In genomic region chr17:81365148-81365600, GRCh38 we compare ENCODE assay signal across 8 cellular contexts. TPM values are rescaled to one million over a fixed set of nuclear protein-coding genes. Genes with fewer than 3 reads are reported as not detected.
DNase-seq lines count a peak whose midpoint lies in the region; ATAC-seq, FAIRE-seq and TF ChIP-seq lines count a peak whose summit lies in the region.

No MANE protein-coding gene starts in this region.

- H3K36me3 ChIP-seq in HEK293 (ENCODE audit: control insufficient read depth in 2 of 2, insufficient read depth in 1 of 2, low read length in 2 of 2) (no peaks in the 10 kb centered on the region), astrocyte (ENCODE audit: insufficient read depth, low read length) (no peaks in the 10 kb centered on the region)

- no peaks in the 10 kb centered on the region for H3K9me3 Mint-ChIP-seq in astrocyte (ENCODE audit: unreplicated experiment)
- no peaks in the 10 kb centered on the region for H3K9me3 Mint-ChIP-seq in stimulated activated effector memory CD8-positive, alpha-beta T cell treated with anti-CD3 and anti-CD28 coated beads, Interleukin-12 subunit alpha, Interleukin-12 subunit beta, amount 100 ng/mL, for 72 hours

- H3K27ac Mint-ChIP-seq in astrocyte (ENCODE audit: unreplicated experiment): no peak overlapping the region
- H3K27ac Mint-ChIP-seq in stimulated activated effector memory CD8-positive, alpha-beta T cell treated with anti-CD3 and anti-CD28 coated beads, Interleukin-12 subunit alpha, Interleukin-12 subunit beta, amount 100 ng/mL, for 72 hours: peak overlapping the region; percentile 73

- peaks cover 36% of the 10 kb centered on the region for H3K27me3 Mint-ChIP-seq in astrocyte (ENCODE audit: low read depth, unreplicated experiment)

- no peaks in the 10 kb centered on the region for H3K36me3 Mint-ChIP-seq in astrocyte (ENCODE audit: low read depth, unreplicated experiment)
- no peaks in the 10 kb centered on the region for H3K36me3 Mint-ChIP-seq in stimulated activated effector memory CD8-positive, alpha-beta T cell treated with anti-CD3 and anti-CD28 coated beads, Interleukin-12 subunit alpha, Interleukin-12 subunit beta, amount 100 ng/mL, for 72 hours

- H3K27ac ChIP-seq in HEK293 (ENCODE audit: extremely low read depth, low read depth, low read length): 0 out of 2 replicates have a peak overlapping the region, but pooled peaks have one; percentile 30
- H3K27ac ChIP-seq in astrocyte (ENCODE audit: low read depth, low read length): peak overlapping the region; percentile 16

- CTCF ChIA-PET in AG04449 (lab: Yijun Ruan, JAX) (interaction anchor here (1.0 to 3.1 kb wide), 6 partner anchors 8 to 119 kb away, joined by 3 to 9 read pairs (median 4); no protein-coding TSS in a partner anchor), HEK293 (lab: Yijun Ruan, JAX) (interaction anchor here (0.6 to 1.0 kb wide), 2 partner anchors 120 to 371 kb away, joined by 3 read pairs; no protein-coding TSS in a partner anchor)

- DNase-seq in AG04449 (ENCODE audit: low read depth, low spot score) (no peak), astrocyte (ENCODE audit: low read depth) (peak; percentile 72), iPS-NIHi7 (ENCODE audit: extremely low spot score) (peak; percentile 48), germinal center (ENCODE audit: low spot score) (no peak), NCI-H128 (lab: John Stamatoyannopoulos, UW; ENCODE audit: unreplicated experiment) (no peak)
- DNase-seq in stimulated activated effector memory CD8-positive, alpha-beta T cell treated with anti-CD3 and anti-CD28 coated beads, Interleukin-12 subunit alpha, Interleukin-12 subunit beta, amount 100 ng/mL, for 72 hours (ENCODE audit: low spot score in 2 of 2): no peak

- TF ChIP-seq CTCF in AG04449 (IDR thresholded peaks at IDR 0.05; ENCODE audit: insufficient read depth, low read length, missing control alignments) (no peak), HEK293 (tag by site-specific recombination; IDR thresholded peaks at IDR 0.05) (no peak), astrocyte (IDR thresholded peaks at IDR 0.05; ENCODE audit: insufficient read depth, low read depth, low read length) (no peak)

- POLR2A ChIA-PET in AG04449 (lab: Yijun Ruan, JAX) (interaction anchor here (0.6 to 1.1 kb wide), 3 partner anchors 8 to 347 kb away, joined by 3 to 4 read pairs (median 3); partner anchors contain the start of gene BAHCC1), HEK293 (lab: Yijun Ruan, JAX) (interaction anchor here (0.7 to 2.0 kb wide), 5 partner anchors 32 to 70 kb away, joined by 3 to 13 read pairs (median 3); partner anchors contain the start of gene SLC38A10)

- H3K79me2 ChIP-seq in astrocyte (ENCODE audit: insufficient read depth, low read length): no peaks in the 10 kb centered on the region

- H3K9me3 ChIP-seq in HEK293 (ENCODE audit: control insufficient read depth, insufficient read depth, low read depth, low read length) (no peaks in the 10 kb centered on the region), astrocyte (ENCODE audit: insufficient read depth, low read depth, low read length) (no peaks in the 10 kb centered on the region)

- peak overlapping the region; percentile 83 for H3K4me2 ChIP-seq in astrocyte (ENCODE audit: low read length)

- H3K4me1 Mint-ChIP-seq in astrocyte (ENCODE audit: low read depth, unreplicated experiment): peaks cover 6% of the 10 kb centered on the region
- peaks cover 23% of the 10 kb centered on the region for H3K4me1 Mint-ChIP-seq in stimulated activated effector memory CD8-positive, alpha-beta T cell treated with anti-CD3 and anti-CD28 coated beads, Interleukin-12 subunit alpha, Interleukin-12 subunit beta, amount 100 ng/mL, for 72 hours

- peak overlapping the region; percentile 71 for H2AFZ ChIP-seq in astrocyte (ENCODE audit: low read depth, low read length)

- H3K4me3 ChIP-seq in AG04449 (ENCODE audit: low read depth, low read length): peak overlapping the region; percentile 51
- no peak overlapping the region for H3K4me3 ChIP-seq in HEK293 (ENCODE audit: low read depth, low read length)
- H3K4me3 ChIP-seq in astrocyte (ENCODE audit: insufficient read depth, low read depth, low read length): peak overlapping the region; percentile 32

- no peak overlapping the region for H3K4me3 Mint-ChIP-seq in astrocyte (ENCODE audit: unreplicated experiment)
- peak overlapping the region; percentile 75 for H3K4me3 Mint-ChIP-seq in stimulated activated effector memory CD8-positive, alpha-beta T cell treated with anti-CD3 and anti-CD28 coated beads, Interleukin-12 subunit alpha, Interleukin-12 subunit beta, amount 100 ng/mL, for 72 hours

- H4K20me1 ChIP-seq in astrocyte (ENCODE audit: insufficient read depth, low read length): peaks cover 10% of the 10 kb centered on the region

- H3K4me1 ChIP-seq in HEK293 (ENCODE audit: control insufficient read depth, insufficient read depth, low read length) (peaks cover 4% of the 10 kb centered on the region; the same call in 1 of the 2 replicates), astrocyte (ENCODE audit: insufficient read depth, low read length) (peaks cover 22% of the 10 kb centered on the region)

- peak; percentile 77 for ATAC-seq in stimulated activated effector memory CD8-positive, alpha-beta T cell treated with anti-CD3 and anti-CD28 coated beads, Interleukin-12 subunit alpha, Interleukin-12 subunit beta, amount 100 ng/mL, for 72 hours
- no peak for ATAC-seq in HG03378 (IDR thresholded peaks at IDR 0.05; ENCODE audit: unreplicated experiment)

- H3K27me3 ChIP-seq in astrocyte (ENCODE audit: insufficient read depth, low read length): peaks cover 24% of the 10 kb centered on the region

- peak; percentile 5 for FAIRE-seq in astrocyte (lab: Jason Lieb, UNC)

- H3K9ac ChIP-seq in astrocyte (ENCODE audit: low read length): peak overlapping the region; percentile 24

TF ChIP-seq in HEK293, 187 proteins besides CTCF, POLR2A, EP300 and RAD21:
- TF ChIP-seq YY2 (tag by site-specific recombination; IDR thresholded peaks at IDR 0.05) (no peak), ZBTB48 (tag by site-specific recombination; IDR thresholded peaks at IDR 0.05) (peak; percentile 37; the same call in 1 of the 2 replicates), ZNF423 (tag by site-specific recombination; IDR thresholded peaks at IDR 0.05) (peak; percentile 16; the same call in 1 of the 2 replicates), SCRT2 (tag by site-specific recombination; IDR thresholded peaks at IDR 0.05) (peak; percentile 49), SCRT1 (tag by site-specific recombination; IDR thresholded peaks at IDR 0.05; ENCODE audit: borderline replicate concordance) (peak; percentile 72; the same call in 1 of the 2 replicates), GLIS2 (tag by site-specific recombination; IDR thresholded peaks at IDR 0.05) (peak; percentile 21; the same call in 1 of the 2 replicates), ZBTB8A (tag by site-specific recombination; IDR thresholded peaks at IDR 0.05) (no peak), ZNF398 (tag by site-specific recombination; IDR thresholded peaks at IDR 0.05) (peak; percentile 38; the same call in 1 of the 2 replicates)
- TF ChIP-seq, protein P1, sequence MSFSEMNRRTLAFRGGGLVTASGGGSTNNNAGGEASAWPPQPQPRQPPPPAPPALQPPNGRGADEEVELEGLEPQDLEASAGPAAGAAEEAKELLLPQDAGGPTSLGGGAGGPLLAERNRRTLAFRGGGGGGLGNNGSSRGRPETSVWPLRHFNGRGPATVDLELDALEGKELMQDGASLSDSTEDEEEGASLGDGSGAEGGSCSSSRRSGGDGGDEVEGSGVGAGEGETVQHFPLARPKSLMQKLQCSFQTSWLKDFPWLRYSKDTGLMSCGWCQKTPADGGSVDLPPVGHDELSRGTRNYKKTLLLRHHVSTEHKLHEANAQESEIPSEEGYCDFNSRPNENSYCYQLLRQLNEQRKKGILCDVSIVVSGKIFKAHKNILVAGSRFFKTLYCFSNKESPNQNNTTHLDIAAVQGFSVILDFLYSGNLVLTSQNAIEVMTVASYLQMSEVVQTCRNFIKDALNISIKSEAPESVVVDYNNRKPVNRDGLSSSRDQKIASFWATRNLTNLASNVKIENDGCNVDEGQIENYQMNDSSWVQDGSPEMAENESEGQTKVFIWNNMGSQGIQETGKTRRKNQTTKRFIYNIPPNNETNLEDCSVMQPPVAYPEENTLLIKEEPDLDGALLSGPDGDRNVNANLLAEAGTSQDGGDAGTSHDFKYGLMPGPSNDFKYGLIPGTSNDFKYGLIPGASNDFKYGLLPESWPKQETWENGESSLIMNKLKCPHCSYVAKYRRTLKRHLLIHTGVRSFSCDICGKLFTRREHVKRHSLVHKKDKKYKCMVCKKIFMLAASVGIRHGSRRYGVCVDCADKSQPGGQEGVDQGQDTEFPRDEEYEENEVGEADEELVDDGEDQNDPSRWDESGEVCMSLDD (tag by site-specific recombination; IDR thresholded peaks at IDR 0.05): 0 out of 2 replicates have a peak, but pooled peaks have one; percentile 16
TF ChIP-seq in HEK293: peak in this region for 7.

RNA-seq across cellular contexts. Expression of gene BAHCC1, which starts 30.1 kb away (rescaled TPM):
- total RNA-seq in astrocyte: 18.5 TPM in 2 replicates

Comparison
In these comparisons a context has a peak if more than half of its experiments do, and no peak if none do; other contexts are left out.
1. DNase-seq: peak in astrocyte (single experiment) and iPS-NIHi7 (single experiment); none in AG04449 (single experiment), stimulated activated effector memory CD8-positive, alpha-beta T cell treated with anti-CD3 and anti-CD28 coated beads, Interleukin-12 subunit alpha, Interleukin-12 subunit beta, amount 100 ng/mL, for 72 hours (0 of 2), germinal center (single experiment) and NCI-H128 (single experiment).